ENCODE assay signal across 1 cellular context in the genomic region with DNA sequence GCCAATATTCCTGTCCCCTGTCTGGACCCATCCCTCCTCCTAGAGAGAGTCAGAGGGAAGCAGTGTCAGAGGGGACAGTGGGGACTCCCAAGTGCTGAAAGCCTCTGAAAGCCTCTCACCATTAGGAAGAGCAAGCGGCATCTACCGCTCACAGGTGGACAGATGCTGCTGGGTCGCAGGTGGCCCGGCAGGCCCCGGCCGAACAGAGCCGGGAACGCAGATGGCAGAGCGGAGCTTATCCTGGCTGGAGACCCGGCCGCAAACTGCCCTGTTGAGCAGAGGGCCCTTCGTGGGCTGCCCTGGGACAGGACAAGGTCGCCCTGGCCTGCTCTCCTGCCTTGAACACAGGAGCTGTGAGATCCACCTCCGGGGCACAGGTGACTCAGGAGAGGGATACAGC.
TF ChIP-seq lines count a peak whose summit lies in the region.

No MANE protein-coding gene starts in this region.

TF ChIP-seq in IMR-90, 13 proteins besides CTCF, POLR2A, EP300 and RAD21:
- TF ChIP-seq MAFK (IDR thresholded peaks at IDR 0.05; ENCODE audit: low read depth, low read length) (no peak), BHLHE40 (IDR thresholded peaks at IDR 0.05; ENCODE audit: low read depth, low read length) (no peak), RFX5 (IDR thresholded peaks at IDR 0.05; ENCODE audit: low read depth, low read length) (no peak), RCOR1 (IDR thresholded peaks at IDR 0.05; ENCODE audit: insufficient replicate concordance, low read length) (no peak), CEBPB (IDR thresholded peaks at IDR 0.05; ENCODE audit: low read depth, low read length) (no peak), FOS (IDR thresholded peaks at IDR 0.05; ENCODE audit: low read depth, low read length) (no peak), NFE2L2 (IDR thresholded peaks at IDR 0.05; ENCODE audit: low read depth, low read length) (no peak), MXI1 (IDR thresholded peaks at IDR 0.05; ENCODE audit: borderline replicate concordance, low read depth, low read length) (no peak), MAZ (IDR thresholded peaks at IDR 0.05; ENCODE audit: borderline replicate concordance, low read depth, low read length) (no peak), SMC3 (IDR thresholded peaks at IDR 0.05; ENCODE audit: low read depth, low read length) (no peak), CHD1 (IDR thresholded peaks at IDR 0.05; ENCODE audit: low read depth, low read length) (no peak)
- TF ChIP-seq, protein P1, sequence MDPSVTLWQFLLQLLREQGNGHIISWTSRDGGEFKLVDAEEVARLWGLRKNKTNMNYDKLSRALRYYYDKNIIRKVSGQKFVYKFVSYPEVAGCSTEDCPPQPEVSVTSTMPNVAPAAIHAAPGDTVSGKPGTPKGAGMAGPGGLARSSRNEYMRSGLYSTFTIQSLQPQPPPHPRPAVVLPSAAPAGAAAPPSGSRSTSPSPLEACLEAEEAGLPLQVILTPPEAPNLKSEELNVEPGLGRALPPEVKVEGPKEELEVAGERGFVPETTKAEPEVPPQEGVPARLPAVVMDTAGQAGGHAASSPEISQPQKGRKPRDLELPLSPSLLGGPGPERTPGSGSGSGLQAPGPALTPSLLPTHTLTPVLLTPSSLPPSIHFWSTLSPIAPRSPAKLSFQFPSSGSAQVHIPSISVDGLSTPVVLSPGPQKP (IDR thresholded peaks at IDR 0.05; ENCODE audit: borderline replicate concordance, low read depth, low read length): no peak
- TF ChIP-seq, protein P2, sequence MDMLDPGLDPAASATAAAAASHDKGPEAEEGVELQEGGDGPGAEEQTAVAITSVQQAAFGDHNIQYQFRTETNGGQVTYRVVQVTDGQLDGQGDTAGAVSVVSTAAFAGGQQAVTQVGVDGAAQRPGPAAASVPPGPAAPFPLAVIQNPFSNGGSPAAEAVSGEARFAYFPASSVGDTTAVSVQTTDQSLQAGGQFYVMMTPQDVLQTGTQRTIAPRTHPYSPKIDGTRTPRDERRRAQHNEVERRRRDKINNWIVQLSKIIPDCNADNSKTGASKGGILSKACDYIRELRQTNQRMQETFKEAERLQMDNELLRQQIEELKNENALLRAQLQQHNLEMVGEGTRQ (IDR thresholded peaks at IDR 0.05; ENCODE audit: low read depth, low read length): no peak
